1 cellular context compared by ENCODE assay signal in genomic region chr16:30005341-30006094, GRCh38.
TF ChIP-seq lines count a peak whose summit lies in the region.

No MANE protein-coding gene starts in this region.

TF ChIP-seq in K562, 482 proteins besides CTCF, POLR2A, EP300 and RAD21 (continued from another document and continues in another):
- TF ChIP-seq, protein P1, sequence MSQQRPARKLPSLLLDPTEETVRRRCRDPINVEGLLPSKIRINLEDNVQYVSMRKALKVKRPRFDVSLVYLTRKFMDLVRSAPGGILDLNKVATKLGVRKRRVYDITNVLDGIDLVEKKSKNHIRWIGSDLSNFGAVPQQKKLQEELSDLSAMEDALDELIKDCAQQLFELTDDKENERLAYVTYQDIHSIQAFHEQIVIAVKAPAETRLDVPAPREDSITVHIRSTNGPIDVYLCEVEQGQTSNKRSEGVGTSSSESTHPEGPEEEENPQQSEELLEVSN (IDR thresholded peaks at IDR 0.05; ENCODE audit: borderline replicate concordance in 1 of 2, extremely low read depth in 1 of 2, insufficient read depth in 1 of 2, insufficient read length in 1 of 2, low read depth in 1 of 2, low read length in 1 of 2, poor library complexity in 1 of 2, severe bottlenecking in 1 of 2): no peak
- TF ChIP-seq, protein P2, sequence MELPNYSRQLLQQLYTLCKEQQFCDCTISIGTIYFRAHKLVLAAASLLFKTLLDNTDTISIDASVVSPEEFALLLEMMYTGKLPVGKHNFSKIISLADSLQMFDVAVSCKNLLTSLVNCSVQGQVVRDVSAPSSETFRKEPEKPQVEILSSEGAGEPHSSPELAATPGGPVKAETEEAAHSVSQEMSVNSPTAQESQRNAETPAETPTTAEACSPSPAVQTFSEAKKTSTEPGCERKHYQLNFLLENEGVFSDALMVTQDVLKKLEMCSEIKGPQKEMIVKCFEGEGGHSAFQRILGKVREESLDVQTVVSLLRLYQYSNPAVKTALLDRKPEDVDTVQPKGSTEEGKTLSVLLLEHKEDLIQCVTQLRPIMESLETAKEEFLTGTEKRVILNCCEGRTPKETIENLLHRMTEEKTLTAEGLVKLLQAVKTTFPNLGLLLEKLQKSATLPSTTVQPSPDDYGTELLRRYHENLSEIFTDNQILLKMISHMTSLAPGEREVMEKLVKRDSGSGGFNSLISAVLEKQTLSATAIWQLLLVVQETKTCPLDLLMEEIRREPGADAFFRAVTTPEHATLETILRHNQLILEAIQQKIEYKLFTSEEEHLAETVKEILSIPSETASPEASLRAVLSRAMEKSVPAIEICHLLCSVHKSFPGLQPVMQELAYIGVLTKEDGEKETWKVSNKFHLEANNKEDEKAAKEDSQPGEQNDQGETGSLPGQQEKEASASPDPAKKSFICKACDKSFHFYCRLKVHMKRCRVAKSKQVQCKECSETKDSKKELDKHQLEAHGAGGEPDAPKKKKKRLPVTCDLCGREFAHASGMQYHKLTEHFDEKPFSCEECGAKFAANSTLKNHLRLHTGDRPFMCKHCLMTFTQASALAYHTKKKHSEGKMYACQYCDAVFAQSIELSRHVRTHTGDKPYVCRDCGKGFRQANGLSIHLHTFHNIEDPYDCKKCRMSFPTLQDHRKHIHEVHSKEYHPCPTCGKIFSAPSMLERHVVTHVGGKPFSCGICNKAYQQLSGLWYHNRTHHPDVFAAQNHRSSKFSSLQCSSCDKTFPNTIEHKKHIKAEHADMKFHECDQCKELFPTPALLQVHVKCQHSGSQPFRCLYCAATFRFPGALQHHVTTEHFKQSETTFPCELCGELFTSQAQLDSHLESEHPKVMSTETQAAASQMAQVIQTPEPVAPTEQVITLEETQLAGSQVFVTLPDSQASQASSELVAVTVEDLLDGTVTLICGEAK (IDR thresholded peaks at IDR 0.05): no peak
- TF ChIP-seq, protein P2 (CRISPR knock-in tag; IDR thresholded peaks at IDR 0.05): no peak
- no peak for TF ChIP-seq MTA1 (IDR thresholded peaks at IDR 0.05; ENCODE audit: borderline replicate concordance)
- no peak for TF ChIP-seq ZNF395 (CRISPR knock-in tag; IDR thresholded peaks at IDR 0.05)
- TF ChIP-seq HINFP (tag; conservative IDR thresholded peaks at IDR 0.05; ENCODE audit: low read depth): no peak
- no peak for TF ChIP-seq TRIM24 (IDR thresholded peaks at IDR 0.05)
- TF ChIP-seq ELF4 (CRISPR knock-in tag; IDR thresholded peaks at IDR 0.05): no peak
- TF ChIP-seq MEF2D (tag; conservative IDR thresholded peaks at IDR 0.05; ENCODE audit: low read depth): no peak
- TF ChIP-seq ZNF507 (tag; conservative IDR thresholded peaks at IDR 0.05): no peak
- no peak for TF ChIP-seq ZNF75A (CRISPR knock-in tag; IDR thresholded peaks at IDR 0.05)
- peak; percentile 34 for TF ChIP-seq POLR2G (IDR thresholded peaks at IDR 0.05; ENCODE audit: low read depth, low read length)
- TF ChIP-seq ZBTB7A (IDR thresholded peaks at IDR 0.05; ENCODE audit: borderline replicate concordance, control insufficient read depth, low read depth, low read length): peak; percentile 47; the same call in 1 of the 2 replicates
- TF ChIP-seq RBFOX2 (IDR thresholded peaks at IDR 0.05; ENCODE audit: low read depth, low read length): peak; percentile 46; the same call in 1 of the 2 replicates
- no peak for TF ChIP-seq EWSR1 (IDR thresholded peaks at IDR 0.05; ENCODE audit: borderline replicate concordance, low read depth, partially characterized antibody)
- TF ChIP-seq DDX20 (tag; IDR thresholded peaks at IDR 0.05; ENCODE audit: low read depth): no peak
- peak; percentile 53; the same call in 1 of the 2 replicates for TF ChIP-seq XRCC5 (IDR thresholded peaks at IDR 0.05; ENCODE audit: low read depth, low read length)
- no peak for TF ChIP-seq FOXO4 (CRISPR knock-in tag; IDR thresholded peaks at IDR 0.05)
- no peak for TF ChIP-seq NR3C1 (CRISPR knock-in tag; IDR thresholded peaks at IDR 0.05)
- TF ChIP-seq ELF2 (CRISPR knock-in tag; IDR thresholded peaks at IDR 0.05): no peak
- TF ChIP-seq, protein P3, sequence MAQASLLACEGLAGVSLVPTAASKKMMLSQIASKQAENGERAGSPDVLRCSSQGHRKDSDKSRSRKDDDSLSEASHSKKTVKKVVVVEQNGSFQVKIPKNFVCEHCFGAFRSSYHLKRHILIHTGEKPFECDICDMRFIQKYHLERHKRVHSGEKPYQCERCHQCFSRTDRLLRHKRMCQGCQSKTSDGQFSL (CRISPR knock-in tag; IDR thresholded peaks at IDR 0.05): peak; percentile 79; the same call in 1 of the 2 replicates
- TF ChIP-seq, protein P3 (tag; IDR thresholded peaks at IDR 0.05): no peak
- TF ChIP-seq ZNF639 (CRISPR knock-in tag; conservative IDR thresholded peaks at IDR 0.05 in 1 of 2, IDR thresholded peaks at IDR 0.05 in 1 of 2): no peak
- TF ChIP-seq NFE2 (IDR thresholded peaks at IDR 0.05; ENCODE audit: low read depth): no peak
- TF ChIP-seq TCF3 (CRISPR knock-in tag; IDR thresholded peaks at IDR 0.05): no peak
- no peak for TF ChIP-seq SNRNP70 (optimal IDR thresholded peaks at IDR 0.05; ENCODE audit: low read depth, low read length)
- no peak for TF ChIP-seq CEBPG (CRISPR knock-in tag; IDR thresholded peaks at IDR 0.05)
- TF ChIP-seq CEBPG (tag; conservative IDR thresholded peaks at IDR 0.05 in 1 of 2, IDR thresholded peaks at IDR 0.05 in 1 of 2): no peak
- TF ChIP-seq MYC (IDR thresholded peaks at IDR 0.05; ENCODE audit: low read depth, low read length): no peak
- TF ChIP-seq MYC (CRISPR knock-in tag; IDR thresholded peaks at IDR 0.05; ENCODE audit: borderline replicate concordance, low read depth): no peak
- no peak for TF ChIP-seq HMGN3 (IDR thresholded peaks at IDR 0.05; ENCODE audit: borderline replicate concordance, extremely low read depth, insufficient read length, low read depth, low read length)
- TF ChIP-seq, protein P4, sequence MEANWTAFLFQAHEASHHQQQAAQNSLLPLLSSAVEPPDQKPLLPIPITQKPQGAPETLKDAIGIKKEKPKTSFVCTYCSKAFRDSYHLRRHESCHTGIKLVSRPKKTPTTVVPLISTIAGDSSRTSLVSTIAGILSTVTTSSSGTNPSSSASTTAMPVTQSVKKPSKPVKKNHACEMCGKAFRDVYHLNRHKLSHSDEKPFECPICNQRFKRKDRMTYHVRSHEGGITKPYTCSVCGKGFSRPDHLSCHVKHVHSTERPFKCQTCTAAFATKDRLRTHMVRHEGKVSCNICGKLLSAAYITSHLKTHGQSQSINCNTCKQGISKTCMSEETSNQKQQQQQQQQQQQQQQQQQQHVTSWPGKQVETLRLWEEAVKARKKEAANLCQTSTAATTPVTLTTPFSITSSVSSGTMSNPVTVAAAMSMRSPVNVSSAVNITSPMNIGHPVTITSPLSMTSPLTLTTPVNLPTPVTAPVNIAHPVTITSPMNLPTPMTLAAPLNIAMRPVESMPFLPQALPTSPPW (CRISPR knock-in tag; IDR thresholded peaks at IDR 0.05): peak; percentile 42; the same call in 1 of the 2 replicates
- TF ChIP-seq RB1 (IDR thresholded peaks at IDR 0.05; ENCODE audit: low read depth): 0 out of 2 replicates have a peak, but pooled peaks have one; percentile 25
- no peak for TF ChIP-seq NR1H2 (CRISPR knock-in tag; IDR thresholded peaks at IDR 0.05)
- TF ChIP-seq, protein P5, sequence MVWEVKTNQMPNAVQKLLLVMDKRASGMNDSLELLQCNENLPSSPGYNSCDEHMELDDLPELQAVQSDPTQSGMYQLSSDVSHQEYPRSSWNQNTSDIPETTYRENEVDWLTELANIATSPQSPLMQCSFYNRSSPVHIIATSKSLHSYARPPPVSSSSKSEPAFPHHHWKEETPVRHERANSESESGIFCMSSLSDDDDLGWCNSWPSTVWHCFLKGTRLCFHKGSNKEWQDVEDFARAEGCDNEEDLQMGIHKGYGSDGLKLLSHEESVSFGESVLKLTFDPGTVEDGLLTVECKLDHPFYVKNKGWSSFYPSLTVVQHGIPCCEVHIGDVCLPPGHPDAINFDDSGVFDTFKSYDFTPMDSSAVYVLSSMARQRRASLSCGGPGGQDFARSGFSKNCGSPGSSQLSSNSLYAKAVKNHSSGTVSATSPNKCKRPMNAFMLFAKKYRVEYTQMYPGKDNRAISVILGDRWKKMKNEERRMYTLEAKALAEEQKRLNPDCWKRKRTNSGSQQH (CRISPR knock-in tag; IDR thresholded peaks at IDR 0.05): no peak
- no peak for TF ChIP-seq ZNF23 (CRISPR knock-in tag; IDR thresholded peaks at IDR 0.05)
- TF ChIP-seq HEY1 (CRISPR knock-in tag; IDR thresholded peaks at IDR 0.05; ENCODE audit: borderline replicate concordance): no peak
- TF ChIP-seq GABPB2 (CRISPR knock-in tag; conservative IDR thresholded peaks at IDR 0.05): no peak
- no peak for TF ChIP-seq POLR2B (IDR thresholded peaks at IDR 0.05; ENCODE audit: low read depth, partially characterized antibody)
- no peak for TF ChIP-seq NFXL1 (CRISPR knock-in tag; IDR thresholded peaks at IDR 0.05)
- no peak for TF ChIP-seq SIN3B (IDR thresholded peaks at IDR 0.05; ENCODE audit: low read depth)
